ENCODE assay signal across 8 cellular contexts in the genomic region with DNA sequence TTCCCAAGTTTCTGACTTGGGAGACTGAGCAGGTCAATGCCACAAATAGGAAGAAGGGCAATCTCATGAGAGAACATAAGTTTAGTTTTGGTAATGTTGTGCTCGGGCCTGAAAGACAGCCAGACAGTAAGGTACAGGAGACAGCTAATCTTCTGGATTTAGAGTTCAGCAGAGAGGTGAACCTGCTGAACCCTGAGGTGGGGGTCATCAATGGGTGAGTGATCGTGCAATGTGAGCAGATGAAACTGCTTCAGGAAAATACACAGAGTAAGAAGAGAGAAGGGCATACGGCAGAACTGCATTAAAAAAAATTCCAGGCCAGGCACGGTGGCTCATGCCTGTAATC. TPM values are rescaled to one million over a fixed set of nuclear protein-coding genes. Genes with fewer than 3 reads are reported as not detected.
DNase-seq lines count a peak whose midpoint lies in the region; ATAC-seq and TF ChIP-seq lines count a peak whose summit lies in the region.

No MANE protein-coding gene starts in this region.

- peaks cover 17% of the 10 kb centered on the region for H3F3A ChIP-seq in DOHH2 (ENCODE audit: control insufficient read depth, insufficient read depth)
- H3F3A ChIP-seq in neural cell (ENCODE audit: insufficient read depth, low read length, poor library complexity, severe bottlenecking) = no peaks in the 10 kb centered on the region

- peak; percentile 20 for ATAC-seq in HG02678 (IDR thresholded peaks at IDR 0.05; ENCODE audit: unreplicated experiment)
- no peak for ATAC-seq in HG02870 (IDR thresholded peaks at IDR 0.05; ENCODE audit: unreplicated experiment)

- H3K27ac ChIP-seq in DOHH2 (ENCODE audit: low read depth, low read length) = peak overlapping the region; percentile 65
- peak overlapping the region; percentile 96 for H3K27ac ChIP-seq in angular gyrus (ENCODE audit: low read depth, low read length)
- H3K27ac ChIP-seq in neural cell (ENCODE audit: low read length) = peak overlapping the region; percentile 87

- TF ChIP-seq EP300 in neural cell (conservative IDR thresholded peaks at IDR 0.05; ENCODE audit: poor library complexity, severe bottlenecking) = no peak

- H3K4me1 ChIP-seq in DOHH2 (ENCODE audit: control insufficient read depth, low read length) = peaks cover 51% of the 10 kb centered on the region

- TF ChIP-seq CTCF in DOHH2 (IDR thresholded peaks at IDR 0.05; ENCODE audit: low read depth, low read length, poor library complexity, severe bottlenecking) (no peak), neural cell (IDR thresholded peaks at IDR 0.05; ENCODE audit: poor library complexity, severe bottlenecking) (no peak)

- no peak for TF ChIP-seq RAD21 in neural cell (conservative IDR thresholded peaks at IDR 0.05)

- H3K27me3 ChIP-seq in DOHH2 (ENCODE audit: control insufficient read depth, low read length) (no peaks in the 10 kb centered on the region), neural cell (ENCODE audit: insufficient read depth, low read depth, low read length) (no peaks in the 10 kb centered on the region)

- no peaks in the 10 kb centered on the region for H3K9me2 ChIP-seq in DOHH2 (replicated peaks; ENCODE audit: control insufficient read depth, low read length)
- H3K9me2 ChIP-seq in neural cell (ENCODE audit: insufficient read depth, low read length) = no peaks in the 10 kb centered on the region

- no peak overlapping the region for H2AFZ ChIP-seq in neural cell (ENCODE audit: low read depth, low read length)

- peaks cover 37% of the 10 kb centered on the region for H3K36me3 ChIP-seq in DOHH2 (ENCODE audit: control insufficient read depth, low read length)
- H3K36me3 ChIP-seq in neural cell (ENCODE audit: insufficient read depth, low read length) = no peaks in the 10 kb centered on the region

- peak overlapping the region; percentile 62 for H3K9ac ChIP-seq in neural cell (ENCODE audit: low read length)

- H3K4me2 ChIP-seq in DOHH2 (ENCODE audit: low read length) (peak overlapping the region; percentile 68), neural cell (ENCODE audit: low read length) (no peak overlapping the region)

- peak overlapping the region; percentile 55 for H3K4me3 ChIP-seq in DOHH2 (ENCODE audit: low read length)
- no peak overlapping the region for H3K4me3 ChIP-seq in neural cell (ENCODE audit: low read length)

- no peak for DNase-seq in activated effector memory CD4-positive, alpha-beta T cell treated with Interleukin-2 at 50 U/mL for 16 hours
- DNase-seq in activated CD4-positive, alpha-beta T cell treated with anti-CD3 and anti-CD28 coated beads for 4 hours = no peak
- DNase-seq in kidney glomerular epithelial cell (lab: John Stamatoyannopoulos, UW) = no peak

- peaks cover 7% of the 10 kb centered on the region; the same call in 1 of the 2 replicates for H4K20me1 ChIP-seq in DOHH2 (ENCODE audit: control insufficient read depth, insufficient read depth, low read depth, low read length)
- no peaks in the 10 kb centered on the region for H4K20me1 ChIP-seq in neural cell (ENCODE audit: insufficient read depth)

- H3K79me2 ChIP-seq in DOHH2 (ENCODE audit: control insufficient read depth, low read length) (peaks cover 64% of the 10 kb centered on the region), neural cell (replicated peaks; ENCODE audit: insufficient read depth, low read length) (no peaks in the 10 kb centered on the region)

- H3K9me3 ChIP-seq in DOHH2 (ENCODE audit: control insufficient read depth, insufficient read depth, low read length) (no peaks in the 10 kb centered on the region), neural cell (ENCODE audit: low read length) (no peaks in the 10 kb centered on the region)

TF ChIP-seq in neural cell, 6 proteins besides CTCF, POLR2A, EP300 and RAD21:
- TF ChIP-seq EZH2 (IDR thresholded peaks at IDR 0.05; ENCODE audit: borderline replicate concordance, insufficient read depth, low read length, poor library complexity, severe bottlenecking) (no peak), SMC3 (conservative IDR thresholded peaks at IDR 0.05; ENCODE audit: poor library complexity) (no peak)
- TF ChIP-seq, protein P1, sequence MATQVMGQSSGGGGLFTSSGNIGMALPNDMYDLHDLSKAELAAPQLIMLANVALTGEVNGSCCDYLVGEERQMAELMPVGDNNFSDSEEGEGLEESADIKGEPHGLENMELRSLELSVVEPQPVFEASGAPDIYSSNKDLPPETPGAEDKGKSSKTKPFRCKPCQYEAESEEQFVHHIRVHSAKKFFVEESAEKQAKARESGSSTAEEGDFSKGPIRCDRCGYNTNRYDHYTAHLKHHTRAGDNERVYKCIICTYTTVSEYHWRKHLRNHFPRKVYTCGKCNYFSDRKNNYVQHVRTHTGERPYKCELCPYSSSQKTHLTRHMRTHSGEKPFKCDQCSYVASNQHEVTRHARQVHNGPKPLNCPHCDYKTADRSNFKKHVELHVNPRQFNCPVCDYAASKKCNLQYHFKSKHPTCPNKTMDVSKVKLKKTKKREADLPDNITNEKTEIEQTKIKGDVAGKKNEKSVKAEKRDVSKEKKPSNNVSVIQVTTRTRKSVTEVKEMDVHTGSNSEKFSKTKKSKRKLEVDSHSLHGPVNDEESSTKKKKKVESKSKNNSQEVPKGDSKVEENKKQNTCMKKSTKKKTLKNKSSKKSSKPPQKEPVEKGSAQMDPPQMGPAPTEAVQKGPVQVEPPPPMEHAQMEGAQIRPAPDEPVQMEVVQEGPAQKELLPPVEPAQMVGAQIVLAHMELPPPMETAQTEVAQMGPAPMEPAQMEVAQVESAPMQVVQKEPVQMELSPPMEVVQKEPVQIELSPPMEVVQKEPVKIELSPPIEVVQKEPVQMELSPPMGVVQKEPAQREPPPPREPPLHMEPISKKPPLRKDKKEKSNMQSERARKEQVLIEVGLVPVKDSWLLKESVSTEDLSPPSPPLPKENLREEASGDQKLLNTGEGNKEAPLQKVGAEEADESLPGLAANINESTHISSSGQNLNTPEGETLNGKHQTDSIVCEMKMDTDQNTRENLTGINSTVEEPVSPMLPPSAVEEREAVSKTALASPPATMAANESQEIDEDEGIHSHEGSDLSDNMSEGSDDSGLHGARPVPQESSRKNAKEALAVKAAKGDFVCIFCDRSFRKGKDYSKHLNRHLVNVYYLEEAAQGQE (IDR thresholded peaks at IDR 0.05; ENCODE audit: borderline replicate concordance) = no peak

RNA-seq across cellular contexts. Expression of a gene that starts 23.3 kb away (rescaled TPM):
- polyA plus RNA-seq in neural cell = 16.1 and 22.8 TPM in 2 replicates
- polyA minus RNA-seq in neural cell = 41.1 and 42.6 TPM in 2 replicates

RNA-seq across cellular contexts. Expression of a gene that starts 36.2 kb away (rescaled TPM):
- 74.7 and 87.0 TPM in 2 replicates for polyA plus RNA-seq in neural cell
- polyA minus RNA-seq in neural cell = 98.4 and 138 TPM in 2 replicates
